ENCODE assay signal across 1 cellular context in genomic region chr5:176388341-176389113, GRCh38.
TF ChIP-seq lines count a peak whose summit lies in the region.

TSS of gene HIGD2A (plus strand) at chr5:176388751. CDS start at chr5:176388820, 69 bp downstream.
TSS of gene NOP16 (minus strand) at chr5:176388598. CDS start at chr5:176388539, 59 bp downstream.

TF ChIP-seq in HEK293, 187 proteins besides CTCF, POLR2A, EP300 and RAD21 (continued from another document):
- TF ChIP-seq ZNF692 (tag by site-specific recombination; IDR thresholded peaks at IDR 0.05) (peak; percentile 96), ZBTB1 (tag by site-specific recombination; IDR thresholded peaks at IDR 0.05) (0 out of 2 replicates have a peak, but pooled peaks have one; percentile 63), ZNF629 (tag by site-specific recombination; IDR thresholded peaks at IDR 0.05) (peak; percentile 91), ZBTB44 (tag by site-specific recombination; IDR thresholded peaks at IDR 0.05) (no peak), ZNF501 (tag by site-specific recombination; IDR thresholded peaks at IDR 0.05) (peak; percentile 100), ZNF426 (tag by site-specific recombination; IDR thresholded peaks at IDR 0.05) (no peak), ZFP41 (tag by site-specific recombination; IDR thresholded peaks at IDR 0.05; ENCODE audit: borderline replicate concordance) (no peak), ZNF530 (tag by site-specific recombination; IDR thresholded peaks at IDR 0.05; ENCODE audit: low read depth) (no peak), ZNF366 (tag by site-specific recombination; conservative IDR thresholded peaks at IDR 0.05) (peak; percentile 97), ZNF518A (tag by site-specific recombination; conservative IDR thresholded peaks at IDR 0.05; ENCODE audit: low read depth) (peak; percentile 84), GLIS1 (tag by site-specific recombination; IDR thresholded peaks at IDR 0.05) (0 out of 2 replicates have a peak, but pooled peaks have one; percentile 57), ZXDB (tag by site-specific recombination; IDR thresholded peaks at IDR 0.05) (peak; percentile 99), ZNF175 (tag by site-specific recombination; IDR thresholded peaks at IDR 0.05) (no peak), ZNF24 (tag by site-specific recombination; IDR thresholded peaks at IDR 0.05) (peak; percentile 91), ZNF138 (tag by site-specific recombination; IDR thresholded peaks at IDR 0.05; ENCODE audit: borderline replicate concordance) (no peak), ZNF121 (tag by site-specific recombination; IDR thresholded peaks at IDR 0.05) (peak; percentile 87), SCRT2 (tag by site-specific recombination; IDR thresholded peaks at IDR 0.05) (peak; percentile 59), ZBTB8A (tag by site-specific recombination; IDR thresholded peaks at IDR 0.05) (peak; percentile 72), PATZ1 (tag by site-specific recombination; IDR thresholded peaks at IDR 0.05) (peak; percentile 92), ZFP37 (tag by site-specific recombination; IDR thresholded peaks at IDR 0.05) (peak; percentile 98), ZBTB48 (tag by site-specific recombination; IDR thresholded peaks at IDR 0.05) (0 out of 2 replicates have a peak, but pooled peaks have one; percentile 23), YY1 (tag by site-specific recombination; IDR thresholded peaks at IDR 0.05) (peak; percentile 95), ZBTB17 (tag by site-specific recombination; IDR thresholded peaks at IDR 0.05) (peak; percentile 99), SP2 (tag by site-specific recombination; IDR thresholded peaks at IDR 0.05) (peak; percentile 98), ZNF239 (tag by site-specific recombination; IDR thresholded peaks at IDR 0.05) (peak; percentile 76; the same call in 1 of the 2 replicates), KLF8 (tag by site-specific recombination; IDR thresholded peaks at IDR 0.05) (peak; percentile 99), ZNF37A (tag by site-specific recombination; IDR thresholded peaks at IDR 0.05) (no peak)
